13 cellular contexts compared by ENCODE assay signal in genomic region chr19:6686628-6686975, GRCh38. TPM values are rescaled to one million over a fixed set of nuclear protein-coding genes. Genes with fewer than 3 reads are reported as not detected.
A peak's percentile ranks its signal among the peaks of the same experiment; 100 is the strongest.
DNase-seq lines count a peak whose midpoint lies in the region; ATAC-seq and TF ChIP-seq lines count a peak whose summit lies in the region.
"Had no signal": no experiment of that assay in that cellular context is flagged by ENCODE, and none has a peak within 500 bp of the region (broad histone marks: within the 10 kb centered on the region; RNA-seq: fewer than 3 reads in every experiment).

No MANE protein-coding gene starts in this region.

- H3K4me3 ChIP-seq in liver (ENCODE audit: low read depth in 1 of 3, low read length in 3 of 3) (no peak overlapping the region), aorta (ENCODE audit: low read length in 2 of 2) (no peak overlapping the region)
- H3K4me3 ChIP-seq: BLaER1 had no signal

- H3K4me1 ChIP-seq in liver (ENCODE audit: control insufficient read depth in 4 of 4, insufficient read depth in 4 of 4, low read length in 3 of 4) (peaks cover 0 to 10% (median 1%) of the 10 kb centered on the region in 4 donors), aorta (ENCODE audit: control insufficient read depth in 1 of 2, insufficient read depth in 2 of 2, low read length in 2 of 2) (no peaks in the 10 kb centered on the region)
- H3K4me1 ChIP-seq: BLaER1 had no signal

- intact Hi-C loops in natural killer cell (cut with micrococcal nuclease) (no loop called here), aorta (cut with DNase I) (no loop called here)

- H3K36me3 Mint-ChIP-seq in natural killer cell treated with Interleukin-12 subunit alpha and Interleukin-12 subunit beta and Interleukin-15 and Interleukin-18, amount 100 ng/mL, for 72 hours: no peaks in the 10 kb centered on the region
- no peaks in the 10 kb centered on the region for H3K36me3 Mint-ChIP-seq in natural killer cell
- H3K36me3 Mint-ChIP-seq: CD4-positive, CD25-positive, alpha-beta regulatory T cell had no signal

- H3K36me3 ChIP-seq in liver (ENCODE audit: control insufficient read depth in 4 of 4, insufficient read depth in 3 of 4, low read depth in 1 of 4, low read length in 3 of 4) (peaks cover 27 to 87% (median 80%) of the 10 kb centered on the region in 4 donors), aorta (ENCODE audit: control insufficient read depth in 1 of 2, insufficient read depth in 2 of 2, low read length in 1 of 2) (no peaks in the 10 kb centered on the region)
- H3K36me3 ChIP-seq: BLaER1 had no signal

- no peak for TF ChIP-seq RAD21 in liver (IDR thresholded peaks at IDR 0.05)

- peak overlapping the region in 1 of 2 donors; percentile 2 for H3K27ac Mint-ChIP-seq in natural killer cell treated with Interleukin-12 subunit alpha and Interleukin-12 subunit beta and Interleukin-15 and Interleukin-18, amount 100 ng/mL, for 72 hours
- H3K27ac Mint-ChIP-seq in natural killer cell: no peak overlapping the region
- H3K27ac Mint-ChIP-seq: CD4-positive, CD25-positive, alpha-beta regulatory T cell had no signal

- H3K9me3 Mint-ChIP-seq in natural killer cell treated with Interleukin-12 subunit alpha and Interleukin-12 subunit beta and Interleukin-15 and Interleukin-18, amount 100 ng/mL, for 72 hours: no peaks in the 10 kb centered on the region
- H3K9me3 Mint-ChIP-seq in natural killer cell: no peaks in the 10 kb centered on the region

- peak; percentile 29 for DNase-seq in natural killer cell treated with Interleukin-12 subunit alpha and Interleukin-12 subunit beta and Interleukin-15 and Interleukin-18, amount 100 ng/mL, for 72 hours (ENCODE audit: low spot score)
- DNase-seq in natural killer cell: no peak
- peak; percentile 24 to 37 for DNase-seq in aorta
- DNase-seq in HuH-7 (ENCODE audit: low spot score): no peak
- DNase-seq: 8988T; AML-193; CD4-positive, CD25-positive, alpha-beta regulatory T cell; DMS53; GF-D8 had no signal

- no peak overlapping the region for H3K4me3 Mint-ChIP-seq in natural killer cell treated with Interleukin-12 subunit alpha and Interleukin-12 subunit beta and Interleukin-15 and Interleukin-18, amount 100 ng/mL, for 72 hours
- H3K4me3 Mint-ChIP-seq in natural killer cell: no peak overlapping the region
- H3K4me3 Mint-ChIP-seq: CD4-positive, CD25-positive, alpha-beta regulatory T cell had no signal

- peak in 1 of 2 donors; percentile 43 for ATAC-seq in natural killer cell treated with Interleukin-12 subunit alpha and Interleukin-12 subunit beta and Interleukin-15 and Interleukin-18, amount 100 ng/mL, for 72 hours
- ATAC-seq in natural killer cell (no peak), aorta (ENCODE audit: low FRiP score) (no peak), GM18867 (IDR thresholded peaks at IDR 0.05; ENCODE audit: unreplicated experiment) (no peak)
- ATAC-seq: HCT116 had no signal

- WGBS in liver: 87% methylated on average over 4 of the region's 4 CpGs
- WGBS in aorta, 2 donors: 74 to 77% methylated on average over 4 of the region's 4 CpGs

- peaks cover 4 to 6% of the 10 kb centered on the region in 2 donors for H3K4me1 Mint-ChIP-seq in natural killer cell treated with Interleukin-12 subunit alpha and Interleukin-12 subunit beta and Interleukin-15 and Interleukin-18, amount 100 ng/mL, for 72 hours (ENCODE audit: low read depth in 2 of 2)
- H3K4me1 Mint-ChIP-seq in natural killer cell: peaks cover 5 to 15% of the 10 kb centered on the region in 2 donors

- no peaks in the 10 kb centered on the region for H3K27me3 ChIP-seq in liver (ENCODE audit: control insufficient read depth in 4 of 4, insufficient read depth in 4 of 4, low read length in 3 of 4)
- no peaks in the 10 kb centered on the region for H3K27me3 ChIP-seq in aorta (ENCODE audit: control insufficient read depth in 1 of 2, insufficient read depth in 2 of 2, low read length in 1 of 2)
- H3K27me3 ChIP-seq: BLaER1 had no signal

- H3K9ac ChIP-seq in liver (ENCODE audit: low read depth in 1 of 2, low read length in 2 of 2): no peak overlapping the region
- H3K9ac ChIP-seq: BLaER1 had no signal

- TF ChIP-seq CTCF in natural killer cell (IDR thresholded peaks at IDR 0.05): no peak
- no peak for TF ChIP-seq CTCF in liver (IDR thresholded peaks at IDR 0.05; ENCODE audit: low read depth, low read length, missing input control)

- peaks cover 0 to 2% of the 10 kb centered on the region in 2 donors for H3K27me3 Mint-ChIP-seq in natural killer cell treated with Interleukin-12 subunit alpha and Interleukin-12 subunit beta and Interleukin-15 and Interleukin-18, amount 100 ng/mL, for 72 hours
- H3K27me3 Mint-ChIP-seq in natural killer cell (ENCODE audit: low read depth in 2 of 2): no peaks in the 10 kb centered on the region
- H3K27me3 Mint-ChIP-seq: CD4-positive, CD25-positive, alpha-beta regulatory T cell had no signal

- H3K9me3 ChIP-seq in liver (ENCODE audit: control insufficient read depth in 4 of 4, low read length in 3 of 4) (no peaks in the 10 kb centered on the region), aorta (ENCODE audit: control insufficient read depth, low read length) (no peaks in the 10 kb centered on the region)

- H3K27ac ChIP-seq in liver (ENCODE audit: low read depth in 1 of 2, low read length in 2 of 2) (peak overlapping the region in 1 of 2 donors; percentile 21), aorta (ENCODE audit: low read depth in 1 of 2, low read length in 2 of 2) (no peak overlapping the region)
- H3K27ac ChIP-seq: BLaER1 had no signal

TF ChIP-seq in liver, 16 proteins besides CTCF, POLR2A, EP300 and RAD21:
- TF ChIP-seq FOXA2 (IDR thresholded peaks at IDR 0.05) (no peak), NR2F2 (IDR thresholded peaks at IDR 0.05) (no peak), SP1 (IDR thresholded peaks at IDR 0.05) (no peak), GABPA (IDR thresholded peaks at IDR 0.05 in 1 of 2, conservative IDR thresholded peaks at IDR 0.05 in 1 of 2) (no peak), FOXA1 (IDR thresholded peaks at IDR 0.05) (no peak), YY1 (IDR thresholded peaks at IDR 0.05) (peak; percentile 21)

RNA-seq across cellular contexts. Expression of gene TNFSF14, which starts 16.6 kb away (rescaled TPM):
- total RNA-seq in natural killer cell treated with Interleukin-12 subunit alpha and Interleukin-12 subunit beta and Interleukin-15 and Interleukin-18, amount 100 ng/mL, for 72 hours: 10 to 100 TPM in 1 of 2 donors, 1 to 10 TPM in 1; 4.5 to 11.3 TPM
- total RNA-seq in natural killer cell (10 to 100 TPM; 10.8 to 20.0 (median 11.8) TPM), liver (10 to 100 TPM; 10.1 to 75.6 TPM), aorta (10 to 100 TPM in 1 of 2 donors, 1 to 10 TPM in 1; 6.9 to 36.8 TPM)
- polyA plus RNA-seq in liver (10 to 100 TPM in 1 of 2 donors, 1 to 10 TPM in 1; 6.5 to 14.7 TPM), aorta (under 1 TPM in 1 of 2 donors, not detected in 1; 0.13 TPM)

RNA-seq across cellular contexts. Expression of gene C3, which starts 33.8 kb away (rescaled TPM):
- 1 to 10 TPM; 3.5 to 9.2 TPM for total RNA-seq in natural killer cell treated with Interleukin-12 subunit alpha and Interleukin-12 subunit beta and Interleukin-15 and Interleukin-18, amount 100 ng/mL, for 72 hours
- total RNA-seq in natural killer cell (1 to 10 TPM in 1 of 3 donors, under 1 TPM in 1, not detected in 1; 0.38 to 5.5 TPM), liver (1,000 to 10,000 TPM; 4,543 to 9,349 TPM), aorta (1,000 to 10,000 TPM; 1,027 to 3,196 TPM)
- polyA plus RNA-seq in liver (1,000 to 10,000 TPM; 7,734 to 8,295 TPM), aorta (10 to 100 TPM in 1 of 2 donors, 1 to 10 TPM in 1; 9.1 to 17.8 TPM)
- total RNA-seq: CD4-positive, CD25-positive, alpha-beta regulatory T cell had no signal
- polyA plus RNA-seq: CD4-positive, CD25-positive, alpha-beta regulatory T cell had no signal

RNA-seq across cellular contexts. Expression of gene GPR108, which starts 50.8 kb away (rescaled TPM):
- total RNA-seq in natural killer cell treated with Interleukin-12 subunit alpha and Interleukin-12 subunit beta and Interleukin-15 and Interleukin-18, amount 100 ng/mL, for 72 hours: 10 to 100 TPM; 67.4 to 70.4 TPM
- total RNA-seq in natural killer cell (10 to 100 TPM; 66.1 to 78.0 (median 76.9) TPM), liver (10 to 100 TPM; 17.2 to 28.9 TPM), aorta (10 to 100 TPM; 49.2 to 70.2 TPM)
- polyA plus RNA-seq in liver (10 to 100 TPM; 32.0 to 34.2 TPM), aorta (100 to 1,000 TPM in 1 of 2 donors, 10 to 100 TPM in 1; 33.1 to 117 TPM)

RNA-seq across cellular contexts. Expression of gene TRIP10, which starts 52.9 kb away (rescaled TPM):
- 10 to 100 TPM; 44.8 to 76.5 TPM for total RNA-seq in natural killer cell treated with Interleukin-12 subunit alpha and Interleukin-12 subunit beta and Interleukin-15 and Interleukin-18, amount 100 ng/mL, for 72 hours
- 1 to 10 TPM; 1.0 to 5.2 (median 3.3) TPM for total RNA-seq in natural killer cell
- 1 to 10 TPM; 6.1 to 9.9 TPM for total RNA-seq in liver
- 1 to 10 TPM; 3.4 to 8.7 TPM for polyA plus RNA-seq in liver
- 100 to 1,000 TPM in 1 of 2 donors, 10 to 100 TPM in 1; 91.8 to 146 TPM for total RNA-seq in aorta
- polyA plus RNA-seq in aorta: 100 to 1,000 TPM in 1 of 2 donors, 10 to 100 TPM in 1; 68.6 to 261 TPM

Comparison
In these comparisons a context has a peak if more than half of its experiments do, and no peak if none do; other contexts are left out.
1. DNase-seq: peak in natural killer cell treated with Interleukin-12 subunit alpha and Interleukin-12 subunit beta and Interleukin-15 and Interleukin-18, amount 100 ng/mL, for 72 hours (single experiment) and aorta (2 of 2); none in natural killer cell (single experiment) and HuH-7 (single experiment).
2. RNA of gene C3, which starts 33.8 kb away (total RNA-seq): 4,543 to 9,349 TPM in liver and 1,027 to 3,196 TPM in aorta; 3.5 to 9.2 TPM in natural killer cell treated with Interleukin-12 subunit alpha and Interleukin-12 subunit beta and Interleukin-15 and Interleukin-18, amount 100 ng/mL, for 72 hours and 0.38 to 5.5 TPM in natural killer cell; every median in the first group is over 100 times any median in the second.